In genomic region chr5:75603421-75603820, GRCh38 we compare ENCODE assay signal across 17 cellular contexts. TPM values are rescaled to one million over a fixed set of nuclear protein-coding genes. Genes with fewer than 3 reads are reported as not detected.
A peak's percentile ranks its signal among the peaks of the same experiment; 100 is the strongest.
DNase-seq lines count a peak whose midpoint lies in the region; ATAC-seq and TF ChIP-seq lines count a peak whose summit lies in the region.
"Had no signal": no experiment of that assay in that cellular context is flagged by ENCODE, and none has a peak within 500 bp of the region (broad histone marks: within the 10 kb centered on the region; RNA-seq: fewer than 3 reads in every experiment).

No MANE protein-coding gene starts in this region.

- ATAC-seq in GM18868 (IDR thresholded peaks at IDR 0.05; ENCODE audit: unreplicated experiment): no peak
- ATAC-seq: activated naive CD4-positive, alpha-beta T cell treated with anti-CD3 and anti-CD28 coated beads, Interleukin-2, amount 50 U/mL, for 72 hours; activated T-cell treated with anti-CD3 and anti-CD28 coated beads, Interleukin-2, amount 50 U/mL, for 4 hours; T-cell had no signal

- H3K9me3 Mint-ChIP-seq in MCF 10A (ENCODE audit: unreplicated experiment): no peaks in the 10 kb centered on the region
- H3K9me3 Mint-ChIP-seq: activated CD4-positive, alpha-beta memory T cell treated with anti-CD3 and anti-CD28 coated beads, Interleukin-2, amount 10 ng/mL, durations not matched to agents 7 days and 5 days; activated naive CD4-positive, alpha-beta T cell treated with anti-CD3 and anti-CD28 coated beads, Interleukin-2, amount 50 U/mL, for 72 hours; activated T-cell treated with anti-CD3 and anti-CD28 coated beads, Interleukin-2, amount 50 U/mL, for 4 hours; CD4-positive, alpha-beta T cell; stimulated activated naive CD8-positive, alpha-beta T cell treated with anti-CD3 and anti-CD28 coated beads, Interleukin-15, Interleukin-2, amounts not matched to agents 100 ng/mL and 50 ng/mL, for 24 hours; T-cell had no signal

- peaks cover 31% of the 10 kb centered on the region for H3K36me3 Mint-ChIP-seq in MCF 10A (ENCODE audit: insufficient read depth, unreplicated experiment)

- DNase-seq in MCF 10A (ENCODE audit: unreplicated experiment) (no peak), breast epithelium (ENCODE audit: low spot score in 2 of 2) (no peak), dermis microvascular lymphatic vessel endothelial cell (ENCODE audit: low read depth in 2 of 2) (peak; percentile 35 to 74), kidney tubule cell (ENCODE audit: low spot score) (peak; percentile 27), GM19238 (ENCODE audit: insufficient read length, low spot score) (no peak), RPMI8226 (no peak), NCI-H345 (lab: John Stamatoyannopoulos, UW) (no peak)
- DNase-seq: activated CD4-positive, alpha-beta memory T cell treated with anti-CD3 and anti-CD28 coated beads, Interleukin-2, amount 10 ng/mL, durations not matched to agents 7 days and 5 days; activated T-cell treated with anti-CD3 and anti-CD28 coated beads, Interleukin-2, amount 50 U/mL, for 4 hours; CD4-positive, alpha-beta T cell; DND-41; T-cell had no signal

- H3K9me3 ChIP-seq in breast epithelium: no peaks in the 10 kb centered on the region
- H3K9me3 ChIP-seq: right atrium auricular region had no signal

- CTCF ChIA-PET in MCF 10A (lab: Yijun Ruan, JAX): interaction anchor here (0.7 to 0.9 kb wide), 3 partner anchors 20 to 175 kb away, joined by 3 read pairs; no protein-coding TSS in a partner anchor

- H3K4me1 Mint-ChIP-seq in MCF 10A (ENCODE audit: insufficient read depth, unreplicated experiment): no peaks in the 10 kb centered on the region

- intact Hi-C loops in MCF 10A (cut with micrococcal nuclease) (no loop called here), breast epithelium (cut with DNase I; ENCODE audit: low total_unique reads) (no loop called here)

- H3K36me3 ChIP-seq in breast epithelium: no peaks in the 10 kb centered on the region

- no TSS peak for BruUV-seq in MCF 10A (replicated peaks; lab: Mats Ljungman, UMichigan)

- H3K27me3 ChIP-seq in breast epithelium: no peaks in the 10 kb centered on the region
- H3K27me3 ChIP-seq: right atrium auricular region had no signal

- TF ChIP-seq CTCF in MCF 10A (IDR thresholded peaks at IDR 0.05; ENCODE audit: unreplicated experiment): no peak
- TF ChIP-seq CTCF in breast epithelium (IDR thresholded peaks at IDR 0.05): no peak

- no peak overlapping the region for H3K4me3 ChIP-seq in breast epithelium
- H3K4me3 ChIP-seq: right atrium auricular region had no signal

- no peak overlapping the region for H3K4me3 Mint-ChIP-seq in MCF 10A (ENCODE audit: unreplicated experiment)
- H3K4me3 Mint-ChIP-seq: activated CD4-positive, alpha-beta memory T cell treated with anti-CD3 and anti-CD28 coated beads, Interleukin-2, amount 10 ng/mL, durations not matched to agents 7 days and 5 days; activated T-cell treated with anti-CD3 and anti-CD28 coated beads, Interleukin-2, amount 50 U/mL, for 4 hours; CD4-positive, alpha-beta T cell; stimulated activated naive CD8-positive, alpha-beta T cell treated with anti-CD3 and anti-CD28 coated beads, Interleukin-15, Interleukin-2, amounts not matched to agents 100 ng/mL and 50 ng/mL, for 24 hours; T-cell had no signal

- H3K27ac Mint-ChIP-seq in MCF 10A (ENCODE audit: low read depth, unreplicated experiment): peak overlapping the region; percentile 24
- H3K27ac Mint-ChIP-seq: activated CD4-positive, alpha-beta memory T cell treated with anti-CD3 and anti-CD28 coated beads, Interleukin-2, amount 10 ng/mL, durations not matched to agents 7 days and 5 days; CD4-positive, alpha-beta T cell; stimulated activated naive CD8-positive, alpha-beta T cell treated with anti-CD3 and anti-CD28 coated beads, Interleukin-15, Interleukin-2, amounts not matched to agents 100 ng/mL and 50 ng/mL, for 24 hours; T-cell had no signal

- no peak overlapping the region for H3K27ac ChIP-seq in breast epithelium
- H3K27ac ChIP-seq: right atrium auricular region had no signal

- no peaks in the 10 kb centered on the region for H3K4me1 ChIP-seq in breast epithelium
- H3K4me1 ChIP-seq: right atrium auricular region had no signal

- TF ChIP-seq POLR2A in breast epithelium (IDR thresholded peaks at IDR 0.05): no peak

- no peaks in the 10 kb centered on the region for H3K27me3 Mint-ChIP-seq in MCF 10A (ENCODE audit: insufficient read depth, unreplicated experiment)
- H3K27me3 Mint-ChIP-seq: activated CD4-positive, alpha-beta memory T cell treated with anti-CD3 and anti-CD28 coated beads, Interleukin-2, amount 10 ng/mL, durations not matched to agents 7 days and 5 days; CD4-positive, alpha-beta T cell; stimulated activated naive CD8-positive, alpha-beta T cell treated with anti-CD3 and anti-CD28 coated beads, Interleukin-15, Interleukin-2, amounts not matched to agents 100 ng/mL and 50 ng/mL, for 24 hours; T-cell had no signal

- POLR2A ChIA-PET in MCF 10A (lab: Yijun Ruan, JAX): no interaction called here

RNA-seq across cellular contexts. Expression of gene ANKDD1B, which starts 7.8 kb away (rescaled TPM):
- total RNA-seq in MCF 10A (2022): 0.68 and 1.2 TPM in 2 replicates
- 1 to 10 TPM in 2 of 3 donors, under 1 TPM in 1; 0.66 to 1.4 (median 1.0) TPM for total RNA-seq in breast epithelium
- total RNA-seq in dermis microvascular lymphatic vessel endothelial cell: 0.38 and 0.51 TPM in 2 replicates
- total RNA-seq: HT1080, right atrium auricular region had no signal

Comparison
In these comparisons a context has a peak if more than half of its experiments do, and no peak if none do; other contexts are left out.
1. DNase-seq: peak in dermis microvascular lymphatic vessel endothelial cell (2 of 2) and kidney tubule cell (single experiment); none in MCF 10A (single experiment), breast epithelium (0 of 2), GM19238 (single experiment), RPMI8226 (single experiment) and NCI-H345 (single experiment).